8 cellular contexts compared by ENCODE assay signal in genomic region chr19:19776206-19777008, GRCh38. TPM values are rescaled to one million over a fixed set of nuclear protein-coding genes. Genes with fewer than 3 reads are reported as not detected.
A peak's percentile ranks its signal among the peaks of the same experiment; 100 is the strongest.
DNase-seq lines count a peak whose midpoint lies in the region; ATAC-seq and TF ChIP-seq lines count a peak whose summit lies in the region.

No MANE protein-coding gene starts in this region.

- ATAC-seq in GM18498 (IDR thresholded peaks at IDR 0.05; ENCODE audit: unreplicated experiment), result peak; percentile 97
- ATAC-seq in HG02885 (IDR thresholded peaks at IDR 0.05; ENCODE audit: poor library complexity, unreplicated experiment), result peak; percentile 98
- peak; percentile 100 for ATAC-seq in left ventricle myocardium superior

- peak overlapping the region; percentile 83 for H3K27ac Mint-ChIP-seq in T-helper 1 cell treated with Interleukin-12 subunit alpha and Interleukin-12 subunit beta and Interleukin-4 antibody, amounts not matched to agents 30 μg/mL and 1 μg/mL, for 36 hours
- peak overlapping the region; percentile 98 for H3K27ac Mint-ChIP-seq in progenitor cell of endocrine pancreas

- DNase-seq in NCI-H1694 (lab: John Stamatoyannopoulos, UW), result peak; percentile 94
- DNase-seq in left ventricle myocardium superior, result peak; percentile 98
- DNase-seq in progenitor cell of endocrine pancreas (ENCODE audit: low spot score, unreplicated experiment), result peak; percentile 97
- DNase-seq in ureter (ENCODE audit: low spot score), result peak; percentile 98

- peaks cover 36% of the 10 kb centered on the region for H3K36me3 Mint-ChIP-seq in T-helper 1 cell treated with Interleukin-12 subunit alpha and Interleukin-12 subunit beta and Interleukin-4 antibody, amounts not matched to agents 30 μg/mL and 1 μg/mL, for 36 hours (ENCODE audit: low read depth)
- peaks cover 13% of the 10 kb centered on the region for H3K36me3 Mint-ChIP-seq in progenitor cell of endocrine pancreas (ENCODE audit: insufficient read depth)

- peak overlapping the region; percentile 79 for H3K27ac ChIP-seq in angular gyrus (ENCODE audit: low read depth, low read length)

- peak overlapping the region; percentile 98 for H3K4me3 Mint-ChIP-seq in T-helper 1 cell treated with Interleukin-12 subunit alpha and Interleukin-12 subunit beta and Interleukin-4 antibody, amounts not matched to agents 30 μg/mL and 1 μg/mL, for 36 hours
- H3K4me3 Mint-ChIP-seq in progenitor cell of endocrine pancreas (ENCODE audit: low read depth), result peak overlapping the region; percentile 96

- intact Hi-C loops in left ventricle myocardium superior (cut with micrococcal nuclease), result no loop called here

- H3K9me3 Mint-ChIP-seq in T-helper 1 cell treated with Interleukin-12 subunit alpha and Interleukin-12 subunit beta and Interleukin-4 antibody, amounts not matched to agents 30 μg/mL and 1 μg/mL, for 36 hours, result peaks cover 40% of the 10 kb centered on the region
- H3K9me3 Mint-ChIP-seq in progenitor cell of endocrine pancreas (ENCODE audit: low read depth), result peaks cover 5% of the 10 kb centered on the region

- H3K4me1 Mint-ChIP-seq in T-helper 1 cell treated with Interleukin-12 subunit alpha and Interleukin-12 subunit beta and Interleukin-4 antibody, amounts not matched to agents 30 μg/mL and 1 μg/mL, for 36 hours (ENCODE audit: low read depth), result peaks cover 30% of the 10 kb centered on the region
- H3K4me1 Mint-ChIP-seq in progenitor cell of endocrine pancreas (ENCODE audit: low read depth), result peaks cover 27% of the 10 kb centered on the region

- no peaks in the 10 kb centered on the region for H3K27me3 Mint-ChIP-seq in T-helper 1 cell treated with Interleukin-12 subunit alpha and Interleukin-12 subunit beta and Interleukin-4 antibody, amounts not matched to agents 30 μg/mL and 1 μg/mL, for 36 hours (ENCODE audit: low read depth)
- no peaks in the 10 kb centered on the region for H3K27me3 Mint-ChIP-seq in progenitor cell of endocrine pancreas

- TF ChIP-seq CTCF in progenitor cell of endocrine pancreas (IDR thresholded peaks at IDR 0.05; ENCODE audit: unreplicated experiment), result no peak

RNA-seq across cellular contexts. Expression of gene ZNF14, which starts 43.5 kb away (rescaled TPM):
- total RNA-seq in left ventricle myocardium superior (3.6 TPM), progenitor cell of endocrine pancreas (10.5 and 12.4 TPM in 2 replicates), ureter (15.3 TPM)

RNA-seq across cellular contexts. Expression of gene ZNF506, which starts 45.1 kb away (rescaled TPM):
- 9.7 TPM for total RNA-seq in left ventricle myocardium superior
- total RNA-seq in progenitor cell of endocrine pancreas, result 18.6 and 22.0 TPM in 2 replicates
- 57.1 TPM for total RNA-seq in ureter

Comparison
In these comparisons a context has a peak if more than half of its experiments do, and no peak if none do; other contexts are left out.
1. Peak in every context shown above with its lines: DNase-seq, ATAC-seq and H3K27ac ChIP-seq.